Comparison of ENCODE assay signal across 8 cellular contexts in the genomic region with DNA sequence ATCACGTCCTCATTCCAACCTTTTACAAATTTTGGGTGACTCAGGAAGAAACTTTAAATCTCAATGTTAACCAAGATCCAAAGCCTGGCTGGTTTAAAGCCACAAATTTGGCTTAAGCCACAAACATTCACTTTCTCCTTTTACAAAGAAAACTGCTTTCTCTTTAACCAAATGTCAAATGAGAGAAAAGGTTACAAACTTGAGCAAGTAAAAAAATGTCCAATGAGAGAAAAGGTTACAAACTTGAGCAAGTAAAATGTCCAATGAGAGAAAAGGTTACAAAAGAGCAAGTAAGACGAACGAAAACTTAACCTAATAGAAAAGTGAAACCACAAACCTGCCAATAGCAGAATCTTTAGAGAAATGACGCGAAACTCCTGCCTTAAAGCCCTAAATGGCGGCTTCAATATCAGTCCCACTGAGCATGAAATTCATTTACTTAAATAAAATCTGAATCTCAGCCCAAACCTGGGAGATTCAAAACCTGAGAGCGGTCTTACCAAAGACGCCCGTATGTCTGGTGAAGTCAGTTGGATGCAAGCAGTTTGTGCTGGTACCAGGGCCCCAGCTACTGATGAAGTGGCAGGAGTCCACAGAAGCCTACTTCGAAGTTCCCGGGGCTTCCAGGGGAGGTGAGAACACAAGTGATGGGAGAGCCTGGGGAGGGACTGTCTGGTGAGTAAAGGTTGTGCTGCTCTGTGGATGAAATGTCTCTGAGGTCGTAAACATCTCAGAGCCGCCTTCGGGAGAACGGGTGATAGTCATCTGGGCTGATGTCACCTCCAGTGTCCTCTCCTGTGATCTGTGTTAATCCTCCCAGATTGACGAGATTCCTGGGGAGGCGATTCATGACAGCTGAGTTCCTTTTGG.
DNase-seq lines count a peak whose midpoint lies in the region; ATAC-seq and TF ChIP-seq lines count a peak whose summit lies in the region.

No MANE protein-coding gene starts in this region.

- DNase-seq in AML-193 (lab: John Stamatoyannopoulos, UW) (peak; percentile 93), NCI-H2107 treated with DMSO at 0.1 percent for 48 hours (lab: John Stamatoyannopoulos, UW; ENCODE audit: unreplicated experiment) (peak; percentile 93), mucosa of descending colon (peak in 2 of 3 donors; percentile 47 to 64)
- DNase-seq in activated CD4-positive, alpha-beta T cell treated with anti-CD3 and anti-CD28 coated beads for 36 hours = peak; percentile 50
- peak in 2 of 3 donors; percentile 16 to 25 for DNase-seq in effector memory CD4-positive, alpha-beta T cell

- H3K4me1 Mint-ChIP-seq in activated CD4-positive, alpha-beta T cell treated with anti-CD3 and anti-CD28 coated beads for 36 hours = peaks cover 22% of the 10 kb centered on the region

- H3K27me3 ChIP-seq in effector memory CD4-positive, alpha-beta T cell (replicated peaks; ENCODE audit: control insufficient read depth, insufficient read depth, low read length, poor library complexity, severe bottlenecking) = no peaks in the 10 kb centered on the region

- peaks cover 2% of the 10 kb centered on the region for H3K9me3 Mint-ChIP-seq in activated CD4-positive, alpha-beta T cell treated with anti-CD3 and anti-CD28 coated beads for 36 hours (ENCODE audit: low read depth)

- H3K4me3 ChIP-seq in effector memory CD4-positive, alpha-beta T cell (ENCODE audit: insufficient read depth, low read depth, low read length, poor library complexity, severe bottlenecking) = peak overlapping the region; percentile 69
- peak overlapping the region; percentile 22 for H3K4me3 ChIP-seq in mucosa of descending colon

- CTCF ChIA-PET in activated CD4-positive, alpha-beta T cell treated with anti-CD3 and anti-CD28 coated beads for 36 hours (lab: Charles Lee) = interaction anchor here (0.6 to 6.1 kb wide), 34 partner anchors 9 to 847 kb away, joined by 3 to 90 read pairs (median 4); a partner anchor contains a TSS

- peak overlapping the region; percentile 99 for H3K4me3 Mint-ChIP-seq in activated CD4-positive, alpha-beta T cell treated with anti-CD3 and anti-CD28 coated beads for 36 hours

- peak overlapping the region; percentile 96 for H3K27ac Mint-ChIP-seq in activated CD4-positive, alpha-beta T cell treated with anti-CD3 and anti-CD28 coated beads for 36 hours

- H3K27me3 Mint-ChIP-seq in activated CD4-positive, alpha-beta T cell treated with anti-CD3 and anti-CD28 coated beads for 36 hours = no peaks in the 10 kb centered on the region

- peak overlapping the region; percentile 85 for H3K27ac ChIP-seq in effector memory CD4-positive, alpha-beta T cell (ENCODE audit: insufficient read depth, low read length, poor library complexity, severe bottlenecking)
- H3K27ac ChIP-seq in temporal lobe (ENCODE audit: low read depth, low read length) = peak overlapping the region; percentile 57

- no peaks in the 10 kb centered on the region for H3K36me3 ChIP-seq in effector memory CD4-positive, alpha-beta T cell (ENCODE audit: control insufficient read depth, insufficient read depth, low read length)
- peaks cover 5% of the 10 kb centered on the region for H3K36me3 ChIP-seq in mucosa of descending colon (ENCODE audit: low read depth)

- H3K36me3 Mint-ChIP-seq in activated CD4-positive, alpha-beta T cell treated with anti-CD3 and anti-CD28 coated beads for 36 hours (ENCODE audit: low read depth) = peaks cover 9% of the 10 kb centered on the region

- intact Hi-C loops in activated CD4-positive, alpha-beta T cell treated with anti-CD3 and anti-CD28 coated beads for 36 hours (cut with DNase I, micrococcal nuclease) = loop anchor here (1.0 to 10.0 kb wide), 13 partner anchors 25 to 836 kb away; a partner anchor contains a TSS
- intact Hi-C loops in mucosa of descending colon (cut with DNase I, micrococcal nuclease) = loop anchor here (10.0 kb wide), 1 partner anchor 416 kb away; no protein-coding TSS in a partner anchor

- TF ChIP-seq CTCF in mucosa of descending colon (IDR thresholded peaks at IDR 0.05) = no peak

- H3K9me3 ChIP-seq in effector memory CD4-positive, alpha-beta T cell (ENCODE audit: control insufficient read depth, low read length) = no peaks in the 10 kb centered on the region
- peaks cover 4% of the 10 kb centered on the region for H3K9me3 ChIP-seq in mucosa of descending colon

- POLR2A ChIA-PET in activated CD4-positive, alpha-beta T cell treated with anti-CD3 and anti-CD28 coated beads for 36 hours (lab: Charles Lee) = interaction anchor here (1.1 kb wide), 2 partner anchors 417 to 430 kb away, joined by 3 to 4 read pairs; no protein-coding TSS in a partner anchor

- H3K4me1 ChIP-seq in effector memory CD4-positive, alpha-beta T cell (ENCODE audit: control insufficient read depth, insufficient read depth, low read length, poor library complexity, severe bottlenecking) = peaks cover 12% of the 10 kb centered on the region
- peaks cover 10% of the 10 kb centered on the region for H3K4me1 ChIP-seq in mucosa of descending colon (ENCODE audit: low read depth)

- ATAC-seq in GM18861 (IDR thresholded peaks at IDR 0.05; ENCODE audit: unreplicated experiment) = peak; percentile 84
- ATAC-seq in HG03039 (IDR thresholded peaks at IDR 0.05; ENCODE audit: unreplicated experiment) = peak; percentile 77
- peak; percentile 80 for ATAC-seq in activated CD4-positive, alpha-beta T cell treated with anti-CD3 and anti-CD28 coated beads for 36 hours
- ATAC-seq in mucosa of descending colon = peak; percentile 90

Comparison
In these comparisons a context has a peak if more than half of its experiments do, and no peak if none do; other contexts are left out.
1. Peak in every context shown above with its lines: DNase-seq, ATAC-seq, H3K4me3 ChIP-seq and H3K27ac ChIP-seq.
2. DNase-seq: peak in every context shown above with its lines; median percentile 93 in AML-193; 93 in NCI-H2107 treated with DMSO at 0.1 percent for 48 hours; 56 in mucosa of descending colon; 50 in activated CD4-positive, alpha-beta T cell treated with anti-CD3 and anti-CD28 coated beads for 36 hours; 20 in effector memory CD4-positive, alpha-beta T cell.